In the genomic region with DNA sequence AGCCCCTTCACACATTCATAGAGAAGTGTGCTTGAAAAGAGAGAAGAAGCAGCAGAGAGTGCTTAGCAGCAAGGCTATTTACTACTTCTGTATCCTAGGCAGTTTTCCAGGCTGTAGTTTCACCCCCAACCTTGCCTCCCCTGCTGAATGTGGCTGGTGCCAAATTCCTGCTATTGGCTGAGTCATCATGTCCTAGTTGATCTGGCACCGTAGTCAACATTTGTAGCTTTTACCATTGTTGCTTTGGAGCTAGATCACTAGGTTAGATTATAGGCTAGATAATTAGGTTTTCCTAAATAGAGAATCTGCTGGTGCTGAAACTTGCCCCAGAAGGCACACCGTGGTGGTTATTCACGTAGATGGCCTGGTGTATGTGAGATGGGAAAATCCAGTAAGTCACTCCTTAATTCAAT, we compare ENCODE assay signal across 8 cellular contexts. TPM values are rescaled to one million over a fixed set of nuclear protein-coding genes. Genes with fewer than 3 reads are reported as not detected.
DNase-seq lines count a peak whose midpoint lies in the region; ATAC-seq and TF ChIP-seq lines count a peak whose summit lies in the region.

No MANE protein-coding gene starts in this region.

- ATAC-seq in HG02870 (IDR thresholded peaks at IDR 0.05; ENCODE audit: unreplicated experiment) (no peak), GM18858 (IDR thresholded peaks at IDR 0.05; ENCODE audit: unreplicated experiment) (no peak)

- H3K9me3 ChIP-seq in adipocyte (ENCODE audit: control insufficient read depth, low read length) = no peaks in the 10 kb centered on the region
- H3K9me3 ChIP-seq in right atrium auricular region = no peaks in the 10 kb centered on the region
- no peaks in the 10 kb centered on the region for H3K9me3 ChIP-seq in skeletal muscle satellite cell (replicated peaks; ENCODE audit: low read length)

- H3K27me3 ChIP-seq in adipocyte (replicated peaks; ENCODE audit: control insufficient read depth, insufficient read depth, low read length) (no peaks in the 10 kb centered on the region), right atrium auricular region (no peaks in the 10 kb centered on the region), skeletal muscle satellite cell (ENCODE audit: control insufficient read depth, insufficient read depth, low read length) (no peaks in the 10 kb centered on the region)

- peak overlapping the region; percentile 17 for H3K4me2 ChIP-seq in skeletal muscle satellite cell (ENCODE audit: low read length)

- H3K4me3 ChIP-seq in adipocyte (ENCODE audit: low read length) = peak overlapping the region; percentile 56
- no peak overlapping the region for H3K4me3 ChIP-seq in right atrium auricular region
- no peak overlapping the region for H3K4me3 ChIP-seq in skeletal muscle satellite cell (ENCODE audit: low read length)

- H3K9ac ChIP-seq in adipocyte (ENCODE audit: low read length) (no peak overlapping the region), skeletal muscle satellite cell (ENCODE audit: low read depth, low read length) (no peak overlapping the region)

- peaks cover 20% of the 10 kb centered on the region for H3K4me1 ChIP-seq in adipocyte (ENCODE audit: control insufficient read depth, insufficient read depth, low read length)
- peaks cover 0 to 23% of the 10 kb centered on the region in 2 donors for H3K4me1 ChIP-seq in right atrium auricular region
- peaks cover 14% of the 10 kb centered on the region for H3K4me1 ChIP-seq in skeletal muscle satellite cell (ENCODE audit: control insufficient read depth, insufficient read depth, low read length)

- peak; percentile 89 for DNase-seq in HT1080 (ENCODE audit: low read depth)
- DNase-seq in adipocyte (ENCODE audit: low read depth) = peak; percentile 78
- DNase-seq in right atrium auricular region (ENCODE audit: low spot score) = no peak
- DNase-seq in stimulated activated naive CD4-positive, alpha-beta T cell treated with Interleukin-2 at 50 U/mL for 16 hours (lab: John Stamatoyannopoulos, UW) = no peak
- DNase-seq in cortex of kidney (lab: John Stamatoyannopoulos, UW) = no peak

- TF ChIP-seq CTCF in right atrium auricular region (IDR thresholded peaks at IDR 0.05) = no peak

- peak overlapping the region; percentile 51 to 57 for H3K27ac ChIP-seq in right atrium auricular region

- H3K36me3 ChIP-seq in adipocyte (ENCODE audit: control insufficient read depth, insufficient read depth, low read length, severe bottlenecking) (no peaks in the 10 kb centered on the region), right atrium auricular region (no peaks in the 10 kb centered on the region), skeletal muscle satellite cell (ENCODE audit: insufficient read depth, low read length) (no peaks in the 10 kb centered on the region)

RNA-seq across cellular contexts. Expression of gene ARHGAP42, which starts 32.7 kb away (rescaled TPM):
- total RNA-seq in HT1080 (2014; rRNA removed; shearing (Covaris generic)) = 8.8 and 9.9 TPM in 2 replicates
- 4.5 and 6.1 TPM in 2 replicates for polyA plus RNA-seq in HT1080 (2015; cell fraction: cytosol; rRNA removed)
- polyA plus RNA-seq in HT1080 (2015; cell fraction: nucleus; rRNA removed) = 10.3 and 14.6 TPM in 2 replicates
- 10 to 100 TPM in 1 of 2 donors, 1 to 10 TPM in 1; 6.1 to 12.1 TPM for total RNA-seq in right atrium auricular region
- 5.9 and 10.9 TPM in 2 replicates for total RNA-seq in skeletal muscle satellite cell (2012; rRNA removed)

Comparison
In these comparisons a context has a peak if more than half of its experiments do, and no peak if none do; other contexts are left out.
1. DNase-seq: peak in HT1080 (single experiment) and adipocyte (single experiment); none in right atrium auricular region (single experiment), stimulated activated naive CD4-positive, alpha-beta T cell treated with Interleukin-2 at 50 U/mL for 16 hours (single experiment) and cortex of kidney (single experiment).